Comparison of ENCODE assay signal across 1 cellular context in genomic region chr12:113359133-113359938, GRCh38.
TF ChIP-seq lines count a peak whose summit lies in the region.

No MANE protein-coding gene starts in this region.

TF ChIP-seq in H1, 55 proteins besides CTCF, POLR2A, EP300 and RAD21 (continued from another document):
- TF ChIP-seq CHD7 (IDR thresholded peaks at IDR 0.05; ENCODE audit: insufficient replicate concordance, low read length), result no peak
- no peak for TF ChIP-seq BRCA1 (IDR thresholded peaks at IDR 0.05; ENCODE audit: low read depth, low read length)
- TF ChIP-seq JUND (IDR thresholded peaks at IDR 0.05; ENCODE audit: low read length), result no peak
- no peak for TF ChIP-seq BACH1 (IDR thresholded peaks at IDR 0.05; ENCODE audit: low read length)
- no peak for TF ChIP-seq SIRT6 (IDR thresholded peaks at IDR 0.05; ENCODE audit: low read length)
- TF ChIP-seq ZNF274 (IDR thresholded peaks at IDR 0.05; ENCODE audit: borderline replicate concordance, extremely low read depth, low read length), result no peak
- no peak for TF ChIP-seq EZH2 (IDR thresholded peaks at IDR 0.05; ENCODE audit: low read depth, low read length, severe bottlenecking)
- no peak for TF ChIP-seq ATF2 (IDR thresholded peaks at IDR 0.05; ENCODE audit: low read length)
- no peak for TF ChIP-seq KDM1A (IDR thresholded peaks at IDR 0.05; ENCODE audit: borderline replicate concordance, low read length)
- no peak for TF ChIP-seq HDAC6 (IDR thresholded peaks at IDR 0.05; ENCODE audit: low read depth, low read length)
- no peak for TF ChIP-seq GTF2F1 (IDR thresholded peaks at IDR 0.05; ENCODE audit: borderline replicate concordance, low read depth, low read length)
- no peak for TF ChIP-seq TEAD4 (IDR thresholded peaks at IDR 0.05; ENCODE audit: low read depth, low read length)
- no peak for TF ChIP-seq PHF8 (conservative IDR thresholded peaks at IDR 0.05; ENCODE audit: low read depth, low read length)
